ENCODE assay signal across 18 cellular contexts in the genomic region with DNA sequence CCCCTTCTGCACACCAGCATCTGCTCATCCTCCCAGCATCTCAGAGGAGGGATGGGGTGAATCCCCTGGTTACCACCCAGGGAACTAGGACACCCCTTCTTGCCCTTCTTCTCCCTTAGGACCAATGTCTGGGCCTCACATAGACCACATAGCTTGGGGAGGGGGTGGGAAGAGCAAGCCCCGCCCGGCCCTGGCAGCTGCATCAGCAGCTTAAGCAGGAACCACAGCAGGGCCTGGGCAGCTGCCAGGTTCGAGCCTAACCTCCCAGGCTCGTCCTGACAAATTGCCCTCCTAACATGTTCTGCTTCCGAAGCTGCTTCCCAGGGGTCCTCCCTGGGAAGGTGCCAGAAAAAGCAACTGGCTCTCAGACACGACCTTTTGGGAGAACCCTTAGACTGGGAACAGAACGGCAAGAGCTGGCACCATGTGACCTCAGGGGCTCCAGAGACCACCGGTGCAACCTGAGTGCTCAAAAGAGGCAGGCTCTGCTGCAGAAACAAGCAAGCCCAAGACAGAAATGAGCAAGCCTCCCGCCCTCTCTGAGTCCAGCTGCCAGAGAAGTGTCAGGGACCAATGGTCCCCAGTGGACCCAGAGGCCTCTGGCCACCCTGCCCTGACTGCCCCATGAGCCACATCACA. TPM values are rescaled to one million over a fixed set of nuclear protein-coding genes. Genes with fewer than 3 reads are reported as not detected.
A peak's percentile ranks its signal among the peaks of the same experiment; 100 is the strongest.
DNase-seq lines count a peak whose midpoint lies in the region; ATAC-seq and TF ChIP-seq lines count a peak whose summit lies in the region.
"Had no signal": no experiment of that assay in that cellular context is flagged by ENCODE, and none has a peak within 500 bp of the region (broad histone marks: within the 10 kb centered on the region; RNA-seq: fewer than 3 reads in every experiment).

No MANE protein-coding gene starts in this region.

- no peaks in the 10 kb centered on the region for H3K4me1 Mint-ChIP-seq in T-cell

- no peak for TF ChIP-seq CTCF in WERI-Rb-1 (IDR thresholded peaks at IDR 0.05; ENCODE audit: low read depth, low read length)
- no peak for TF ChIP-seq CTCF in lower lobe of right lung (IDR thresholded peaks at IDR 0.05)
- no peak for TF ChIP-seq CTCF in foreskin keratinocyte (conservative IDR thresholded peaks at IDR 0.05)

- intact Hi-C loops in lower lobe of right lung (cut with DNase I), result no loop called here

- H3K27me3 ChIP-seq in WERI-Rb-1 (ENCODE audit: insufficient read depth, low read depth, severe bottlenecking), result no peaks in the 10 kb centered on the region
- no peaks in the 10 kb centered on the region for H3K27me3 ChIP-seq in lower lobe of right lung (ENCODE audit: low read depth)
- no peaks in the 10 kb centered on the region for H3K27me3 ChIP-seq in foreskin keratinocyte
- H3K27me3 ChIP-seq: sigmoid colon had no signal

- CTCF ChIA-PET in T-cell (lab: Charles Lee), result no interaction called here

- H3K27ac ChIP-seq in WERI-Rb-1, result peak overlapping the region; percentile 94
- H3K27ac ChIP-seq in lower lobe of right lung, result no peak overlapping the region
- no peak overlapping the region for H3K27ac ChIP-seq in foreskin keratinocyte

- no peak for ATAC-seq in lower lobe of right lung
- no peak for ATAC-seq in foreskin keratinocyte
- ATAC-seq in HG03025 (IDR thresholded peaks at IDR 0.05; ENCODE audit: low FRiP score, unreplicated experiment), result no peak
- no peak for ATAC-seq in T-cell (replicated peaks in 1 of 4)

- no peaks in the 10 kb centered on the region for H3K36me3 ChIP-seq in WERI-Rb-1
- H3K36me3 ChIP-seq in lower lobe of right lung, result no peaks in the 10 kb centered on the region
- H3K36me3 ChIP-seq: sigmoid colon had no signal

- DNase-seq in COR-L47 (lab: John Stamatoyannopoulos, UW) (peak; percentile 86), LHCN-M2 (ENCODE audit: low read depth) (peak; percentile 57), WERI-Rb-1 (peak; percentile 93), lower lobe of right lung (peak; percentile 32), foreskin keratinocyte (no peak), T-cell (no peak), GF-D8 (lab: John Stamatoyannopoulos, UW) (no peak)
- DNase-seq: activated CD4-positive, CD25-positive, alpha-beta regulatory T cell treated with anti-CD3 and anti-CD28 coated beads, Interleukin-2, amount 50 U/mL, for 72 hours; activated CD8-positive, alpha-beta memory T cell treated with anti-CD3 and anti-CD28 coated beads, Interleukin-2, amount 50 U/mL, for 48 hours; KG1; NCI-H187 treated with DMSO at 0.1 percent for 48 hours; nephron progenitor cell; sigmoid colon; stimulated activated naive CD4-positive, alpha-beta T cell treated with Interleukin-2 at 50 U/mL for 16 hours had no signal

- POLR2A ChIA-PET in T-cell (lab: Charles Lee), result interaction anchor here in 1 of 2 donors (0.7 kb wide), 1 partner anchor 13 kb away, joined by 3 read pairs; no protein-coding TSS in a partner anchor

- H3K4me3 ChIP-seq in WERI-Rb-1 (ENCODE audit: low read depth, low read length) (no peak overlapping the region), lower lobe of right lung (no peak overlapping the region)
- H3K4me3 ChIP-seq: coronary artery, sigmoid colon had no signal

- H3K4me3 Mint-ChIP-seq in T-cell, result no peak overlapping the region
- H3K4me3 Mint-ChIP-seq: CD14-positive monocyte; nephron progenitor cell; T-helper 1 cell treated with Interleukin-12 subunit alpha and Interleukin-12 subunit beta and Interleukin-4 antibody, amounts not matched to agents 30 μg/mL and 1 μg/mL, for 36 hours had no signal

- H3K9me3 Mint-ChIP-seq in T-cell, result no peaks in the 10 kb centered on the region
- H3K9me3 Mint-ChIP-seq: nephron progenitor cell; T-helper 1 cell treated with Interleukin-12 subunit alpha and Interleukin-12 subunit beta and Interleukin-4 antibody, amounts not matched to agents 30 μg/mL and 1 μg/mL, for 36 hours had no signal

- no peaks in the 10 kb centered on the region for H3K27me3 Mint-ChIP-seq in T-cell

- H3K4me1 ChIP-seq in lower lobe of right lung (peaks cover 7% of the 10 kb centered on the region), foreskin keratinocyte (peaks cover 51% of the 10 kb centered on the region)

- H3K9me3 ChIP-seq in WERI-Rb-1 (ENCODE audit: severe bottlenecking) (no peaks in the 10 kb centered on the region), lower lobe of right lung (no peaks in the 10 kb centered on the region)
- H3K9me3 ChIP-seq: sigmoid colon had no signal

- no peak overlapping the region for H3K27ac Mint-ChIP-seq in T-cell
- H3K27ac Mint-ChIP-seq: CD14-positive monocyte; nephron progenitor cell; T-helper 1 cell treated with Interleukin-12 subunit alpha and Interleukin-12 subunit beta and Interleukin-4 antibody, amounts not matched to agents 30 μg/mL and 1 μg/mL, for 36 hours had no signal

- no peaks in the 10 kb centered on the region for H3K36me3 Mint-ChIP-seq in T-cell
- H3K36me3 Mint-ChIP-seq: CD14-positive monocyte had no signal

RNA-seq across cellular contexts. Expression of a gene that starts 18.4 kb away (rescaled TPM):
- total RNA-seq in LHCN-M2 (2014; rRNA removed) (30.8 and 32.3 TPM in 2 replicates), lower lobe of right lung (72.3 TPM), foreskin keratinocyte (287 and 346 TPM in 2 replicates), T-cell (100 to 1,000 TPM in 2 of 5 donors, 10 to 100 TPM in 3; 84.6 to 105 (median 91.2) TPM)
- 41.5 TPM for polyA plus RNA-seq in LHCN-M2 (2012)
- polyA plus RNA-seq in foreskin keratinocyte, result 237 and 287 TPM in 2 replicates

Comparison
In these comparisons a context has a peak if more than half of its experiments do, and no peak if none do; other contexts are left out.
1. DNase-seq: peak in COR-L47 (single experiment), LHCN-M2 (single experiment), WERI-Rb-1 (single experiment) and lower lobe of right lung (single experiment); none in foreskin keratinocyte (0 of 2), T-cell (0 of 34) and GF-D8 (single experiment).